ENCODE assay signal across 12 cellular contexts in genomic region chr5:100746730-100747129, GRCh38.
A peak's percentile ranks its signal among the peaks of the same experiment; 100 is the strongest.
DNase-seq lines count a peak whose midpoint lies in the region; ATAC-seq, FAIRE-seq and TF ChIP-seq lines count a peak whose summit lies in the region.
"Had no signal": no experiment of that assay in that cellular context is flagged by ENCODE, and none has a peak within 500 bp of the region (broad histone marks: within the 10 kb centered on the region; RNA-seq: fewer than 3 reads in every experiment).

No MANE protein-coding gene starts in this region.

- peak overlapping the region; percentile 11 for H3K4me3 Mint-ChIP-seq in T-helper 1 cell treated with Interleukin-12 subunit alpha and Interleukin-12 subunit beta and Interleukin-4 antibody, amounts not matched to agents 30 μg/mL and 1 μg/mL, for 36 hours
- no peak overlapping the region for H3K4me3 Mint-ChIP-seq in nephron progenitor cell

- H3K27ac Mint-ChIP-seq in T-helper 1 cell treated with Interleukin-12 subunit alpha and Interleukin-12 subunit beta and Interleukin-4 antibody, amounts not matched to agents 30 μg/mL and 1 μg/mL, for 36 hours, result peak overlapping the region; percentile 52
- no peak overlapping the region for H3K27ac Mint-ChIP-seq in nephron progenitor cell
- H3K27ac Mint-ChIP-seq: IgD-negative memory B cell had no signal

- no peak overlapping the region for H3K27ac ChIP-seq in kidney (ENCODE audit: low read depth in 2 of 2, low read length in 2 of 2)
- H3K27ac ChIP-seq: upper lobe of left lung had no signal

- peaks cover 8% of the 10 kb centered on the region for H3K4me1 Mint-ChIP-seq in T-helper 1 cell treated with Interleukin-12 subunit alpha and Interleukin-12 subunit beta and Interleukin-4 antibody, amounts not matched to agents 30 μg/mL and 1 μg/mL, for 36 hours (ENCODE audit: low read depth)
- H3K4me1 Mint-ChIP-seq in nephron progenitor cell, result no peaks in the 10 kb centered on the region

- peaks cover 10% of the 10 kb centered on the region for H3K27me3 Mint-ChIP-seq in T-helper 1 cell treated with Interleukin-12 subunit alpha and Interleukin-12 subunit beta and Interleukin-4 antibody, amounts not matched to agents 30 μg/mL and 1 μg/mL, for 36 hours (ENCODE audit: low read depth)
- H3K27me3 Mint-ChIP-seq in nephron progenitor cell (ENCODE audit: low read depth, poor library complexity), result no peaks in the 10 kb centered on the region

- DNase-seq in GDM1 (lab: John Stamatoyannopoulos, UW) (peak; percentile 56), nephron progenitor cell (no peak), kidney (no peak), left ventricle myocardium superior (no peak)
- no peak for DNase-seq in stimulated activated naive CD4-positive, alpha-beta T cell (lab: John Stamatoyannopoulos, UW)
- DNase-seq: DMS 273 treated with DMSO at 0.1 percent for 48 hours, upper lobe of left lung had no signal

- intact Hi-C loops in kidney (cut with DNase I) (no loop called here), left ventricle myocardium superior (cut with micrococcal nuclease) (no loop called here)

- H3K4me3 ChIP-seq in kidney (ENCODE audit: low read length in 2 of 2), result no peak overlapping the region
- H3K4me3 ChIP-seq: upper lobe of left lung had no signal

- H3K9ac ChIP-seq in kidney (ENCODE audit: low read length in 2 of 2), result no peak overlapping the region

- H3K9me3 Mint-ChIP-seq in T-helper 1 cell treated with Interleukin-12 subunit alpha and Interleukin-12 subunit beta and Interleukin-4 antibody, amounts not matched to agents 30 μg/mL and 1 μg/mL, for 36 hours, result no peaks in the 10 kb centered on the region
- H3K9me3 Mint-ChIP-seq in nephron progenitor cell, result no peaks in the 10 kb centered on the region
- H3K9me3 Mint-ChIP-seq: IgD-negative memory B cell had no signal

- H3K4me1 ChIP-seq in kidney (ENCODE audit: control insufficient read depth in 1 of 2, insufficient read depth in 1 of 2, low read depth in 1 of 2, low read length in 2 of 2), result no peaks in the 10 kb centered on the region
- H3K4me1 ChIP-seq: upper lobe of left lung had no signal

- no peak for TF ChIP-seq CTCF in nephron progenitor cell (IDR thresholded peaks at IDR 0.05)
- TF ChIP-seq CTCF in kidney (IDR thresholded peaks at IDR 0.05; ENCODE audit: borderline replicate concordance, extremely low read depth, insufficient read depth), result no peak

- no peaks in the 10 kb centered on the region for H3K36me3 ChIP-seq in kidney (ENCODE audit: control insufficient read depth in 1 of 2, insufficient read depth in 2 of 2, low read length in 2 of 2)
- H3K36me3 ChIP-seq: upper lobe of left lung had no signal

- ATAC-seq in GM19452 (IDR thresholded peaks at IDR 0.05; ENCODE audit: unreplicated experiment) (peak; percentile 78), HG03103 (IDR thresholded peaks at IDR 0.05; ENCODE audit: low read depth, unreplicated experiment) (peak; percentile 96), left ventricle myocardium superior (no peak)

- no peak for FAIRE-seq in kidney (lab: Jason Lieb, UNC)
- FAIRE-seq: bronchial epithelial cell had no signal

- H3K9me3 ChIP-seq in kidney (ENCODE audit: control insufficient read depth in 1 of 2, low read length in 2 of 2), result no peaks in the 10 kb centered on the region
- H3K9me3 ChIP-seq: upper lobe of left lung had no signal

- peaks cover 5% of the 10 kb centered on the region for H3K36me3 Mint-ChIP-seq in T-helper 1 cell treated with Interleukin-12 subunit alpha and Interleukin-12 subunit beta and Interleukin-4 antibody, amounts not matched to agents 30 μg/mL and 1 μg/mL, for 36 hours (ENCODE audit: low read depth)
- no peaks in the 10 kb centered on the region for H3K36me3 Mint-ChIP-seq in nephron progenitor cell (ENCODE audit: low read depth)
- H3K36me3 Mint-ChIP-seq: IgD-negative memory B cell had no signal
